27 cellular contexts compared by ENCODE assay signal in genomic region chr11:70620510-70621184, GRCh38.
"Had no signal": no experiment of that assay in that cellular context is flagged by ENCODE, and none has a peak within 500 bp of the region (broad histone marks: within the 10 kb centered on the region; RNA-seq: fewer than 3 reads in every experiment).

No MANE protein-coding gene starts in this region.

- ATAC-seq: stimulated activated effector memory CD8-positive, alpha-beta T cell treated with anti-CD3 and anti-CD28 coated beads, Interleukin-12 subunit alpha, Interleukin-12 subunit beta, amount 100 ng/mL, for 72 hours; stimulated activated memory B cell treated with anti-CD40 and anti-IgM and Interleukin-4, amounts not matched to agents 10 μg/mL and 1 μg/mL and 100 μg/mL, for 72 hours; stimulated activated naive B cell treated with anti-CD40 and anti-IgM and Interleukin-4, amounts not matched to agents 10 μg/mL and 1 μg/mL and 100 μg/mL, for 72 hours; stimulated activated naive CD8-positive, alpha-beta T cell treated with anti-CD3 and anti-CD28 coated beads, Interleukin-15, amount 100 ng/mL, for 72 hours; stimulated activated naive CD8-positive, alpha-beta T cell treated with anti-CD3 and anti-CD28 coated beads, Interleukin-15, Interleukin-2, amounts not matched to agents 100 U/mL and 50 U/mL, for 24 hours; upper lobe of right lung had no signal

- H3K4me3 ChIP-seq: stomach, suprapubic skin, testis, thoracic aorta, thyroid gland, tibial artery, tibial nerve, transverse colon, upper lobe of left lung, upper lobe of right lung, uterus, vagina had no signal

- H3K27me3 ChIP-seq: stomach, testis, thyroid gland, tibial nerve, transverse colon, upper lobe of left lung, upper lobe of right lung, uterus, vagina had no signal

- FAIRE-seq: urothelium cell line had no signal

- H3K27ac ChIP-seq: stomach, suprapubic skin, testis, thoracic aorta, thyroid gland, tibial artery, tibial nerve, transverse colon, upper lobe of left lung, upper lobe of right lung, uterus, vagina had no signal

- H3K36me3 ChIP-seq: stomach, suprapubic skin, thoracic aorta, thyroid gland, tibial artery, tibial nerve, transverse colon, upper lobe of left lung, upper lobe of right lung, uterus, vagina had no signal

- H3K4me1 ChIP-seq: stomach, suprapubic skin, testis, thyroid gland, tibial artery, tibial nerve, upper lobe of left lung, upper lobe of right lung, uterus, vagina had no signal

- H3K9me3 ChIP-seq: testis, thyroid gland, upper lobe of right lung, uterus, vagina had no signal

- DNase-seq: stimulated activated CD4-positive, alpha-beta T cell treated with anti-CD3 and anti-CD28 coated beads, Interleukin-2, amount 100 ng/mL, for 48 hours; stimulated activated CD4-positive, alpha-beta T cell treated with anti-CD3 and anti-CD28 coated beads, Interleukin-4, amount 100 ng/mL, for 1 hour; stimulated activated CD4-positive, alpha-beta T cell treated with anti-CD3 and anti-CD28 coated beads, Interleukin-4, amount 100 ng/mL, for 24 hours; stimulated activated CD4-positive, alpha-beta T cell treated with anti-CD3 and anti-CD28 coated beads, Interleukin-4, amount 100 ng/mL, for 4 hours; stimulated activated CD8-positive, alpha-beta memory T cell treated with anti-CD3 and anti-CD28 coated beads, Interleukin-4, amount 100 ng/mL, for 48 hours; stimulated activated naive B cell treated with anti-CD40 and anti-IgM and Interleukin-4, amounts not matched to agents 10 μg/mL and 1 μg/mL and 100 μg/mL, for 72 hours; stimulated activated naive CD4-positive, alpha-beta T cell; stimulated activated naive CD4-positive, alpha-beta T cell treated with Interleukin-2 at 50 U/mL for 16 hours; stimulated activated naive CD8-positive, alpha-beta T cell treated with anti-CD3 and anti-CD28 coated beads, Interleukin-15, amount 100 ng/mL, for 72 hours; stimulated activated naive CD8-positive, alpha-beta T cell treated with anti-CD3 and anti-CD28 coated beads, Interleukin-15, Interleukin-2, amounts not matched to agents 100 U/mL and 50 U/mL, for 24 hours; stomach; substantia nigra; testis; thyroid gland; tibial artery; transverse colon; trophoblast cell; upper lobe of left lung; upper lobe of right lung; uterus had no signal
